In the genomic region with DNA sequence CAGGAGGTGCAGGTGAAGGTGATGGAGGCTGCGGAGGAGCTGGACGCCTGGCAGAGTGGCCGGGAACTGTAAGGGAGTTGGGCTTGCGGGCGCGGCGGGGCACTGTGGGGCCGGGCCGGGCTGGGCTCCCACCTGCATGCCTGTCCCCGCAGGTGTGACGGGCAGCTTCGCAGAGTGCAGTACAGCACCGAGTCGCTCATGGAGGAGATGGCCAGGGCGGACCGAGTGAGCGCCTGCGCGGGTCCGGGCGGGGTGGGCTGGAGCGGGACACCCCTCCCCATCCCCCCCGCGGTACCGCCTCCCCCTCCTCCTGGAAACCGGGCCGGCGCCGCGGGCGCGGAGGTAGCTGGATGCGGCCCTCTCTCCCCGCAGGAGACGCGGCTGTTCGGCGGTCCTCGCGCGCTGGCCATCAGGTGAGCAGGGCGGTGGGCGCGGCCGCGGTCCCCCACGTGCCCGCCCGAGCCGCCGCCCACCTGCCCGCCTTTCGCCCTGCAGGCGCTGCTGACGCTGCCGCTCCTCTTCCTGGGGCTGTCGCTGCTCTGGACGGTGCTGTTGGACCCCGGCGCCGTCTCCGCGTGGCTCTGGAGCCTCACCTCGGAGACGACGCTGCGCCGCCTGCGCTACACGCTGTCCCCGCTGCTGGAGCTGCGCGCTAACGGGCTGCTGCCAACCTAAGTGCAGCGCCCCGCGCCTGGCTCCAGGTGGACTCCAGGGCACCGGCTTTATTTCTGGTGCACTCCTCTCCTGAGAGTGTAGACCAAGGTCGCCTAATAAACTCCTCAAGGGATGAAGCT, we compare ENCODE assay signal across 8 cellular contexts.
A peak's percentile ranks its signal among the peaks of the same experiment; 100 is the strongest.
DNase-seq lines count a peak whose midpoint lies in the region; ATAC-seq, FAIRE-seq and TF ChIP-seq lines count a peak whose summit lies in the region.
"Not testable (repeated sequence)": the region's sequence is repeated elsewhere in the genome, so short reads cannot be mapped to it uniquely, and the experiment has no call there.

No MANE protein-coding gene starts in this region.

- not testable (repeated sequence) for TF ChIP-seq EP300 in H1 (IDR thresholded peaks at IDR 0.05; ENCODE audit: borderline replicate concordance in 1 of 2, low read depth in 2 of 2, low read length in 2 of 2); HepG2 (IDR thresholded peaks at IDR 0.05; ENCODE audit: low read depth in 2 of 2, low read length in 2 of 2); HepG2 (CRISPR knock-in tag; IDR thresholded peaks at IDR 0.05; ENCODE audit: borderline replicate concordance)

- peak; percentile 4 for ATAC-seq in GM21360 (IDR thresholded peaks at IDR 0.05; ENCODE audit: unreplicated experiment)
- peak in 2 of 4 experiments; percentile 0 to 2 for ATAC-seq in T-cell (replicated peaks in 1 of 4)
- ATAC-seq in HepG2, result not testable (repeated sequence)

- H3K36me3 ChIP-seq in BJ (ENCODE audit: control insufficient read depth, insufficient read depth, low read length); H1 (ENCODE audit: control insufficient read depth in 2 of 4, insufficient read depth in 4 of 4, low read length in 3 of 4); HepG2 (replicated peaks in 1 of 2; ENCODE audit: control insufficient read depth in 1 of 2, insufficient read depth in 2 of 2, low read length in 2 of 2): not testable (repeated sequence)

- H3K23ac ChIP-seq in H1 (ENCODE audit: insufficient read length), result not testable (repeated sequence)

- DNase-seq in BJ (ENCODE audit: low read depth); Jurkat, Clone E6-1 (ENCODE audit: low read depth, low spot score); HepG2 (ENCODE audit: low spot score); skeletal muscle cell (ENCODE audit: low read depth): not testable (repeated sequence)
- DNase-seq in T-cell, result peak in 17 of 34 experiments; percentile 5 to 45 (median 17)
- peak; percentile 24 for DNase-seq in activated T-helper 2 cell treated with anti-CD3 and anti-CD28 coated beads, Interferon-gamma antibody, Interleukin-2, Interleukin-4, amounts not matched to agents 10 μg/mL and 5 μg/mL and 100 μg/mL, durations not matched to agents 14 hours and 24 hours and 36 hours (ENCODE audit: low spot score)
- DNase-seq in H1 (ENCODE audit: low read depth in 1 of 2, low spot score in 2 of 2), result peak in 1 of 2 experiments; percentile 72

- H3K9me3 ChIP-seq in H1 (ENCODE audit: insufficient read depth in 2 of 2, low read depth in 1 of 2, low read length in 1 of 2); HepG2 (ENCODE audit: low read length): not testable (repeated sequence)

- not testable (repeated sequence) for H2AK5ac ChIP-seq in H1 (ENCODE audit: low read depth, low read length)

- not testable (repeated sequence) for H3K9ac ChIP-seq in H1 (replicated peaks in 1 of 4; ENCODE audit: extremely low read depth in 1 of 4, low read depth in 3 of 4, low read length in 3 of 4); HepG2 (ENCODE audit: insufficient read depth, low read depth, low read length)

- not testable (repeated sequence) for H3K56ac ChIP-seq in H1 (replicated peaks; ENCODE audit: insufficient read length, low read depth, low read length)

- TF ChIP-seq POLR2A in H1 (IDR thresholded peaks at IDR 0.05; ENCODE audit: control extremely low read depth in 1 of 2, low read depth in 2 of 2, low read length in 2 of 2); HepG2 (IDR thresholded peaks at IDR 0.05; ENCODE audit: insufficient read depth in 1 of 2, low read depth in 2 of 2, low read length in 2 of 2): not testable (repeated sequence)

- H2BK15ac ChIP-seq in H1 (ENCODE audit: low read length), result not testable (repeated sequence)

- H2BK120ac ChIP-seq in H1 (replicated peaks; ENCODE audit: low read depth, low read length), result not testable (repeated sequence)

- H2AFZ ChIP-seq in H1 (ENCODE audit: low read length); HepG2 (ENCODE audit: low read length): not testable (repeated sequence)

- not testable (repeated sequence) for H3K27me3 Mint-ChIP-seq in T-cell
- H3K27me3 Mint-ChIP-seq in activated T-helper 2 cell treated with anti-CD3 and anti-CD28 coated beads, Interferon-gamma antibody, Interleukin-2, Interleukin-4, amounts not matched to agents 10 μg/mL and 5 μg/mL and 100 μg/mL, durations not matched to agents 14 hours and 24 hours and 36 hours (ENCODE audit: low read depth), result peaks cover 14% of the 10 kb centered on the region

- H3K27me3 ChIP-seq in BJ (ENCODE audit: control insufficient read depth, insufficient read depth, low read length); H1 (replicated peaks in 1 of 4; ENCODE audit: control insufficient read depth in 3 of 4, extremely low read depth in 1 of 4, insufficient read depth in 3 of 4, low read length in 3 of 4); HepG2 (ENCODE audit: control insufficient read depth in 1 of 2, insufficient read depth in 2 of 2, low read length in 2 of 2): not testable (repeated sequence)

- peak overlapping the region; percentile 19 for H3K4me3 ChIP-seq in BJ (ENCODE audit: low read depth, low read length)
- 0 out of 2 replicates have a peak overlapping the region, but pooled peaks have one; percentile 15 for H3K4me3 ChIP-seq in Jurkat, Clone E6-1 (ENCODE audit: low read length)
- H3K4me3 ChIP-seq in H1 (ENCODE audit: extremely low read depth in 1 of 4, insufficient read depth in 2 of 4, low read depth in 3 of 4, low read length in 4 of 4), result peak overlapping the region in 1 of 4 experiments; percentile 38; a peak in 3 of 8 replicates
- H3K4me3 ChIP-seq in HepG2 (replicated peaks in 1 of 3; ENCODE audit: insufficient read depth in 1 of 3, low read depth in 2 of 3, low read length in 3 of 3), result peak overlapping the region in 2 of 3 experiments; percentile 46 to 54; a peak in 3 of 6 replicates
- peak overlapping the region; percentile 29 for H3K4me3 ChIP-seq in skeletal muscle cell (ENCODE audit: low read depth, low read length)

- TF ChIP-seq CTCF in BJ (IDR thresholded peaks at IDR 0.05; ENCODE audit: insufficient read depth, low read depth, low read length); HepG2 (CRISPR knock-in tag; IDR thresholded peaks at IDR 0.05): not testable (repeated sequence)
- peak in 1 of 3 experiments; percentile 2; a peak in 1 of 4 replicates for TF ChIP-seq CTCF in H1 (IDR thresholded peaks at IDR 0.05; ENCODE audit: control extremely low read depth in 1 of 3, insufficient read depth in 1 of 3, low read depth in 1 of 3, low read length in 3 of 3)

- not testable (repeated sequence) for H2BK20ac ChIP-seq in H1 (ENCODE audit: low read length)

- H4K91ac ChIP-seq in H1 (replicated peaks; ENCODE audit: insufficient read length, low read length), result not testable (repeated sequence)

- in situ Hi-C loops in HepG2 (cut with HindIII; ENCODE audit: extremely low pct_ligation_motif_present, low pct_unique_long_range_greater_than_20kb), result not testable (repeated sequence)

- not testable (repeated sequence) for H4K5ac ChIP-seq in H1 (ENCODE audit: insufficient read length, low read depth, low read length)

- not testable (repeated sequence) for TF ChIP-seq RAD21 in H1 (IDR thresholded peaks at IDR 0.05 in 1 of 2, conservative IDR thresholded peaks at IDR 0.05 in 1 of 2; ENCODE audit: low read depth in 2 of 2, low read length in 2 of 2); HepG2 (CRISPR knock-in tag; IDR thresholded peaks at IDR 0.05)

- H3K4ac ChIP-seq in H1 (replicated peaks; ENCODE audit: insufficient read length, low read depth, low read length), result not testable (repeated sequence)

- not testable (repeated sequence) for H2BK12ac ChIP-seq in H1 (ENCODE audit: low read depth, low read length)

- H3K4me1 ChIP-seq in H1 (replicated peaks in 1 of 4; ENCODE audit: control insufficient read depth in 3 of 4, insufficient read depth in 4 of 4, low read length in 3 of 4), result not testable (repeated sequence)
- peaks cover 24% of the 10 kb centered on the region for H3K4me1 ChIP-seq in HepG2 (ENCODE audit: insufficient read depth, low read length)

- H3K14ac ChIP-seq in H1 (ENCODE audit: insufficient read length), result not testable (repeated sequence)

- H3K4me2 ChIP-seq in H1 (ENCODE audit: insufficient read depth in 1 of 2, low read depth in 2 of 2, low read length in 2 of 2) (peak overlapping the region; percentile 21 to 59), HepG2 (ENCODE audit: low read depth, low read length) (peak overlapping the region; percentile 55)

- not testable (repeated sequence) for H2BK5ac ChIP-seq in H1 (ENCODE audit: low read depth, low read length)

- H3K18ac ChIP-seq in H1 (ENCODE audit: extremely low read depth, low read length), result not testable (repeated sequence)

- POLR2A ChIA-PET in BJ (lab: Charles Lee), result interaction anchor here (0.6 kb wide), 1 partner anchor 196 kb away, joined by 4 read pairs; no protein-coding TSS in a partner anchor
- POLR2A ChIA-PET in T-cell (lab: Charles Lee), result interaction anchor here in 1 of 2 donors (0.6 kb wide), 1 partner anchor 209 kb away, joined by 3 read pairs; a partner anchor contains a TSS
- POLR2A ChIA-PET in H1 (lab: Charles Lee; ENCODE audit: partially characterized antibody), result not testable (repeated sequence)
- POLR2A ChIA-PET in HepG2 (lab: Yijun Ruan, JAX), result interaction anchor here (0.6 to 1.1 kb wide), 3 partner anchors 16 to 103 kb away, joined by 3 to 4 read pairs (median 3); no protein-coding TSS in a partner anchor

- H4K8ac ChIP-seq in H1 (ENCODE audit: extremely low read depth, insufficient read depth, low read length), result peak overlapping the region; percentile 25; the same call in 1 of the 2 replicates

- H3K9me3 Mint-ChIP-seq in T-cell; activated T-helper 2 cell treated with anti-CD3 and anti-CD28 coated beads, Interferon-gamma antibody, Interleukin-2, Interleukin-4, amounts not matched to agents 10 μg/mL and 5 μg/mL and 100 μg/mL, durations not matched to agents 14 hours and 24 hours and 36 hours: not testable (repeated sequence)

- 10% methylated on average over 5 of the region's 79 CpGs; no CpG with 5 or more reads in 1 of the 2 experiments for WGBS in H1 (ENCODE audit: extremely low coverage in 1 of 2, insufficient coverage in 1 of 2, insufficient read length in 1 of 2, insufficient replicate concordance in 2 of 2, low coverage in 1 of 2, low lambda C conversion rate in 2 of 2, missing lambda C conversion rate in 1 of 2), 2 experiments
- WGBS in HepG2 (ENCODE audit: low lambda C conversion rate), result 93% methylated on average over 9 of the region's 79 CpGs

- BruUV-seq in HepG2 (replicated peaks; lab: Mats Ljungman, UMichigan), result not testable (repeated sequence)

- peak overlapping the region in 1 of 2 donors; percentile 31 for H3K27ac Mint-ChIP-seq in T-cell
- not testable (repeated sequence) for H3K27ac Mint-ChIP-seq in activated T-helper 2 cell treated with anti-CD3 and anti-CD28 coated beads, Interferon-gamma antibody, Interleukin-2, Interleukin-4, amounts not matched to agents 10 μg/mL and 5 μg/mL and 100 μg/mL, durations not matched to agents 14 hours and 24 hours and 36 hours

- not testable (repeated sequence) for H3K79me2 ChIP-seq in H1 (ENCODE audit: control insufficient read depth in 1 of 2, insufficient read depth in 2 of 2, low read length in 2 of 2); HepG2 (ENCODE audit: insufficient read depth, low read length)

- H3K23me2 ChIP-seq in H1 (ENCODE audit: low read depth, low read length), result not testable (repeated sequence)

- CTCF ChIA-PET in BJ (lab: Yijun Ruan, JAX) (interaction anchor here (0.5 kb wide), 1 partner anchor 22 kb away, joined by 3 read pairs; no protein-coding TSS in a partner anchor), T-cell (lab: Charles Lee) (interaction anchor here in 1 of 2 donors (0.6 kb wide), 1 partner anchor 156 kb away, joined by 5 read pairs; no protein-coding TSS in a partner anchor), H1 (lab: Charles Lee; ENCODE audit: partially characterized antibody) (interaction anchor here (0.9 to 1.7 kb wide), 5 partner anchors 39 to 130 kb away, joined by 3 to 5 read pairs (median 3); no protein-coding TSS in a partner anchor)
- CTCF ChIA-PET in HepG2 (lab: Yijun Ruan, JAX; ENCODE audit: low intra/inter-chr PET ratio, low total read pairs), result not testable (repeated sequence)

- not testable (repeated sequence) for FAIRE-seq in H1 (lab: Jason Lieb, UNC); HepG2 (lab: Jason Lieb, UNC)

- not testable (repeated sequence) for H3K36me3 Mint-ChIP-seq in T-cell; activated T-helper 2 cell treated with anti-CD3 and anti-CD28 coated beads, Interferon-gamma antibody, Interleukin-2, Interleukin-4, amounts not matched to agents 10 μg/mL and 5 μg/mL and 100 μg/mL, durations not matched to agents 14 hours and 24 hours and 36 hours (ENCODE audit: low read depth)

- H3K4me3 Mint-ChIP-seq in T-cell, result peak overlapping the region; percentile 63 to 92 (median 68)
- H3K4me3 Mint-ChIP-seq in activated T-helper 2 cell treated with anti-CD3 and anti-CD28 coated beads, Interferon-gamma antibody, Interleukin-2, Interleukin-4, amounts not matched to agents 10 μg/mL and 5 μg/mL and 100 μg/mL, durations not matched to agents 14 hours and 24 hours and 36 hours (ENCODE audit: low read depth), result peak overlapping the region; percentile 58

- intact Hi-C loops in activated T-helper 2 cell treated with anti-CD3 and anti-CD28 coated beads, Interferon-gamma antibody, Interleukin-2, Interleukin-4, amounts not matched to agents 10 μg/mL and 5 μg/mL and 100 μg/mL, durations not matched to agents 14 hours and 24 hours and 36 hours (cut with micrococcal nuclease), result loop anchor here (2.0 kb wide), 1 partner anchor 77 kb away; no protein-coding TSS in a partner anchor
- intact Hi-C loops in HepG2 (cut with micrococcal nuclease; ENCODE audit: unreplicated experiment), result not testable (repeated sequence)

- H3K79me1 ChIP-seq in H1 (ENCODE audit: low read depth, low read length), result not testable (repeated sequence)

- peaks cover 13 to 15% (median 15%) of the 10 kb centered on the region in 3 donors for H3K4me1 Mint-ChIP-seq in T-cell
- H3K4me1 Mint-ChIP-seq in activated T-helper 2 cell treated with anti-CD3 and anti-CD28 coated beads, Interferon-gamma antibody, Interleukin-2, Interleukin-4, amounts not matched to agents 10 μg/mL and 5 μg/mL and 100 μg/mL, durations not matched to agents 14 hours and 24 hours and 36 hours (ENCODE audit: low read depth), result not testable (repeated sequence)

- H3K27ac ChIP-seq in H1 (ENCODE audit: low read depth, low read length); HepG2 (ENCODE audit: extremely low read length, insufficient read depth, low read length): not testable (repeated sequence)

- not testable (repeated sequence) for H4K20me1 ChIP-seq in H1 (replicated peaks in 1 of 2; ENCODE audit: control insufficient read depth in 1 of 2, insufficient read depth in 2 of 2, low read length in 2 of 2); HepG2 (ENCODE audit: insufficient read depth, low read length)
